27 cellular contexts compared by ENCODE assay signal in genomic region chr3:1666865-1667264, GRCh38.
"Had no signal": no experiment of that assay in that cellular context is flagged by ENCODE, and none has a peak within 500 bp of the region (broad histone marks: within the 10 kb centered on the region; RNA-seq: fewer than 3 reads in every experiment).

No MANE protein-coding gene starts in this region.

- H3K9me3 ChIP-seq: esophagus squamous epithelium, gastrocnemius medialis, heart right ventricle, left lung, lower lobe of right lung, mucosa of descending colon had no signal

- H3K27me3 Mint-ChIP-seq: dendritic cell treated with granulocyte-macrophage colony-stimulating factor and Interleukin-4, amounts not matched to agents 40 ng/mL and 50 ng/mL, for 4 days; effector memory CD8-positive, alpha-beta T cell; naive B cell had no signal

- H3K4me1 Mint-ChIP-seq: endodermal cell, mesothelial cell of epicardium, naive B cell had no signal

- DNase-seq: cortex of kidney; effector CD8-positive, alpha-beta T cell; effector memory CD8-positive, alpha-beta T cell; endodermal cell; erythroblast; esophagus squamous epithelium; foreskin fibroblast; foreskin melanocyte; gastrocnemius medialis; glutamatergic neuron; head of caudate nucleus; heart right ventricle; hippocampal formation; left cardiac atrium; left lung; left ventricle myocardium superior; lower lobe of right lung; mesenchymal stem cell; mucosa of descending colon; naive B cell had no signal

- H3K27ac Mint-ChIP-seq: dendritic cell treated with granulocyte-macrophage colony-stimulating factor and Interleukin-4, amounts not matched to agents 40 ng/mL and 50 ng/mL, for 4 days; effector memory CD8-positive, alpha-beta T cell; endodermal cell; mesothelial cell of epicardium; naive B cell had no signal

- H3K36me3 Mint-ChIP-seq: mesothelial cell of epicardium, naive B cell had no signal

- H3K27ac ChIP-seq: epithelial cell of prostate, esophagus squamous epithelium, gastrocnemius medialis, heart right ventricle, left lung, lower lobe of right lung had no signal

- H3K4me3 ChIP-seq: esophagus squamous epithelium, gastrocnemius medialis, heart right ventricle, left lung, lower lobe of right lung, mucosa of descending colon had no signal

- H3K9me3 Mint-ChIP-seq: endodermal cell had no signal

- H3K27me3 ChIP-seq: esophagus squamous epithelium, gastrocnemius medialis, heart right ventricle, left lung had no signal

- FAIRE-seq: endometrium, islet of Langerhans, keratinocyte had no signal

- H3K36me3 ChIP-seq: esophagus squamous epithelium, gastrocnemius medialis, heart right ventricle, left lung, lower lobe of right lung had no signal

- H3K4me1 ChIP-seq: esophagus squamous epithelium, gastrocnemius medialis, heart right ventricle, left lung, lower lobe of right lung had no signal

- H3K4me3 Mint-ChIP-seq: dendritic cell treated with granulocyte-macrophage colony-stimulating factor and Interleukin-4, amounts not matched to agents 40 ng/mL and 50 ng/mL, for 4 days; effector memory CD8-positive, alpha-beta T cell; endodermal cell; mesothelial cell of epicardium; naive B cell had no signal

- ATAC-seq: effector memory CD8-positive, alpha-beta T cell; esophagus mucosa; gastrocnemius medialis; heart right ventricle; left cardiac atrium; left lung; left ventricle myocardium superior; lower lobe of right lung; mucosa of descending colon had no signal
